In genomic region chr5:135511858-135512257, GRCh38 we compare ENCODE assay signal across 13 cellular contexts. TPM values are rescaled to one million over a fixed set of nuclear protein-coding genes. Genes with fewer than 3 reads are reported as not detected.
DNase-seq lines count a peak whose midpoint lies in the region; ATAC-seq and TF ChIP-seq lines count a peak whose summit lies in the region.
"Had no signal": no experiment of that assay in that cellular context is flagged by ENCODE, and none has a peak within 500 bp of the region (broad histone marks: within the 10 kb centered on the region; RNA-seq: fewer than 3 reads in every experiment).

No MANE protein-coding gene starts in this region.

- peaks cover 22% of the 10 kb centered on the region for H3K4me1 Mint-ChIP-seq in glutamatergic neuron (ENCODE audit: low read depth, unreplicated experiment)

- H3K36me3 Mint-ChIP-seq in glutamatergic neuron (ENCODE audit: unreplicated experiment) = peaks cover 5% of the 10 kb centered on the region
- H3K36me3 Mint-ChIP-seq: CD8-positive, alpha-beta memory T cell had no signal

- H3K9me3 Mint-ChIP-seq in glutamatergic neuron (ENCODE audit: unreplicated experiment) = peaks cover 7% of the 10 kb centered on the region
- H3K9me3 Mint-ChIP-seq: CD8-positive, alpha-beta memory T cell; H9 had no signal

- no peak overlapping the region for H3K4me3 Mint-ChIP-seq in glutamatergic neuron (ENCODE audit: unreplicated experiment)
- H3K4me3 Mint-ChIP-seq: CD8-positive, alpha-beta memory T cell; H9 had no signal

- peak overlapping the region; percentile 88 for H3K27ac Mint-ChIP-seq in glutamatergic neuron (ENCODE audit: unreplicated experiment)
- H3K27ac Mint-ChIP-seq: CD8-positive, alpha-beta memory T cell; H9 had no signal

- no peaks in the 10 kb centered on the region for H3K27me3 Mint-ChIP-seq in glutamatergic neuron (ENCODE audit: unreplicated experiment)

- peak in 2 of 3 experiments; percentile 12 to 76 for DNase-seq in NCI-H1417 (lab: John Stamatoyannopoulos, UW)
- no peak for DNase-seq in NCI-H1417 treated with DMSO at 0.1 percent for 48 hours (lab: John Stamatoyannopoulos, UW)
- peak; percentile 71 for DNase-seq in NCI-H1105 treated with DMSO at 0.1 percent for 48 hours (lab: John Stamatoyannopoulos, UW)
- no peak for DNase-seq in glutamatergic neuron
- peak; percentile 9 for DNase-seq in ureter (ENCODE audit: low spot score)
- DNase-seq in EL = no peak
- DNase-seq: 8988T; AML-193; CD8-positive, alpha-beta memory T cell; DMS79; GOT3; H9 had no signal

- TF ChIP-seq CTCF in glutamatergic neuron (IDR thresholded peaks at IDR 0.05; ENCODE audit: partially characterized antibody, unreplicated experiment) = no peak

- ATAC-seq in GM21423 (IDR thresholded peaks at IDR 0.05; ENCODE audit: unreplicated experiment) = no peak

RNA-seq across cellular contexts. Expression of gene NEUROG1, which starts 23.9 kb away (rescaled TPM):
- total RNA-seq in glutamatergic neuron (ENCODE audit: unreplicated experiment) (222 TPM), ureter (not detected)
- total RNA-seq: CD8-positive, alpha-beta memory T cell; H9 had no signal

RNA-seq across cellular contexts. Expression of gene TIFAB, which starts 59.7 kb away (rescaled TPM):
- total RNA-seq in glutamatergic neuron (ENCODE audit: unreplicated experiment) (not detected), ureter (not detected)
- total RNA-seq: CD8-positive, alpha-beta memory T cell; H9 had no signal

Comparison
In these comparisons a context has a peak if more than half of its experiments do, and no peak if none do; other contexts are left out.
1. DNase-seq: peak in NCI-H1417 (2 of 3), NCI-H1105 treated with DMSO at 0.1 percent for 48 hours (single experiment) and ureter (single experiment); none in NCI-H1417 treated with DMSO at 0.1 percent for 48 hours (single experiment), glutamatergic neuron (single experiment) and EL (single experiment).
2. RNA of gene NEUROG1, which starts 23.9 kb away (total RNA-seq): 222 TPM in glutamatergic neuron (single experiment); not detected in ureter (single experiment); every median in the first group is over 100 times any median in the second.